ENCODE assay signal across 13 cellular contexts in the genomic region with DNA sequence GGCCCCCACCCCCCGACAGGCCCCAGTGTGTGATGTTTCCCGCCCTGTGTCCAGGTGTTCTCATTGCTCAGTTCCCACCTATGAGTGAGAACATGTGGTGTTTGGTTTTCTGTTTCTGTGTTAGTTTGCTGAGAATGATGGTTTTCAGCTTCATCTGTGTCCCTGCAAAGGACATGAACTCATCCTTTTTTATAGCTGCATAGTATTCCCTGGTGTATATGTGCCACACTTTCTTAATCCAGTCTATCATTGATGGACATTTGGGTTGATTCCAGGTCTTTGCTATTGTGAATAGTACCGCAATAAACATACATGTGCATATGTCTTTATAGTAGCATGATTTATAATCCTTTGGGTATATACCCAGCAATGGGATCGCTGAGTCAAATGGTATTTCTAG. TPM values are rescaled to one million over a fixed set of nuclear protein-coding genes. Genes with fewer than 3 reads are reported as not detected.
"Had no signal": no experiment of that assay in that cellular context is flagged by ENCODE, and none has a peak within 500 bp of the region (broad histone marks: within the 10 kb centered on the region; RNA-seq: fewer than 3 reads in every experiment).

No MANE protein-coding gene starts in this region.

RNA-seq across cellular contexts. Expression of gene ADGRE2, which starts 0.7 kb away (rescaled TPM):
- total RNA-seq: naive thymus-derived CD8-positive, alpha-beta T cell; osteocyte; pulmonary artery endothelial cell had no signal
- polyA plus RNA-seq: naive thymus-derived CD8-positive, alpha-beta T cell; neural cell had no signal

RNA-seq across cellular contexts. Expression of gene OR7A5, which starts 57.3 kb away (rescaled TPM):
- total RNA-seq: naive thymus-derived CD8-positive, alpha-beta T cell; omental fat pad; osteocyte; pancreas; posterior vena cava; pulmonary artery endothelial cell; right atrium auricular region; smooth muscle cell; spleen; transverse colon; upper lobe of left lung; ureter had no signal
- polyA plus RNA-seq: naive thymus-derived CD8-positive, alpha-beta T cell; neural cell; pancreas; smooth muscle cell; spleen had no signal

RNA-seq across cellular contexts. Expression of gene OR7C1, which starts 57.3 kb away (rescaled TPM):
- total RNA-seq: naive thymus-derived CD8-positive, alpha-beta T cell; omental fat pad; osteocyte; posterior vena cava; pulmonary artery endothelial cell; right atrium auricular region; smooth muscle cell; spleen; upper lobe of left lung; ureter had no signal
- polyA plus RNA-seq: naive thymus-derived CD8-positive, alpha-beta T cell; neural cell; pancreas; smooth muscle cell had no signal
